ENCODE assay signal across 17 cellular contexts in the genomic region with DNA sequence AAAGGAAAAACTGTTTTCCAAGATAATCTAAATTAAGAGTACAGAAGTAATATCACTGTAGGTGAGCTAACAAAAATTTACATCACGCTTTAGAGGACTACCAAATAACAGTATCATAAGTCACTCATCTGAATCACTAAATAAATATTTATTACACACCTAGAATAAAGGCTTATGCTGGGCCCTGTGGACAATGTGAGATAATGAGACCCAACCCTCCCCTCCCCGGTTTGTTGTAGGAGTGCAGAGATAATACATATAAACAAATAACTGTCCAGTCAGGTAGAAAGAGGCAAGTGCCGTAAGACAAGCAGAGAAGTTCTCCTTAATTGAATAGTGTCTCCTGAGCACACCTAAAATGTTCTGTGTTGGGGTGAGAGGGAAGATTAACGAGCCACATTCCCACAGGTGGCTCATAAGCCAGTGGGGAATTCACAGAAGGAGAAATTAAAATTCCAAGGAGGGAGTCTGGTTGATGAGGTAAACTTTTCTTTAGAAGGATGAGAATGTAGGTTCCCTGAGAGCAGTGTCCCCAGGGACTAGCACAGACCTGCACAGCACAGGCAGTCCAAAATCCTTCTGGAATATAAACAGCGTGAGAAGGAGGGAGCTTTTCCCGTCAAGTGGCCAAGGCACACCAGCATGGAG.
DNase-seq lines count a peak whose midpoint lies in the region; ATAC-seq, FAIRE-seq and TF ChIP-seq lines count a peak whose summit lies in the region.
"Had no signal": no experiment of that assay in that cellular context is flagged by ENCODE, and none has a peak within 500 bp of the region (broad histone marks: within the 10 kb centered on the region; RNA-seq: fewer than 3 reads in every experiment).

No MANE protein-coding gene starts in this region.

- FAIRE-seq in A549 (lab: Jason Lieb, UNC), result no peak
- FAIRE-seq: astrocyte, D721Med, H1 had no signal

- DNase-seq in A549 (ENCODE audit: low read depth in 1 of 2, low spot score in 1 of 2) (no peak), DMS53 (lab: John Stamatoyannopoulos, UW) (peak; percentile 92), left lung (no peak), NCI-H2196 (lab: John Stamatoyannopoulos, UW; ENCODE audit: unreplicated experiment) (no peak), NCI-H510A treated with DMSO at 0.1 percent for 48 hours (lab: John Stamatoyannopoulos, UW) (no peak), omental fat pad (ENCODE audit: low spot score) (no peak)
- no peak for DNase-seq in activated T-helper 1 cell treated with anti-CD3 and anti-CD28 coated beads, Interleukin-12 subunit alpha, Interleukin-12 subunit beta, Interleukin-2, Interleukin-4 antibody, amounts not matched to agents 30 ng/mL and 10 ng/mL and 1 ng/mL, durations not matched to agents 14 hours and 24 hours and 36 hours (ENCODE audit: low spot score)
- DNase-seq: activated naive CD4-positive, alpha-beta T cell; colonic mucosa; NCI-H1417 treated with DMSO at 0.1 percent for 48 hours; NCI-H524 treated with DMSO at 0.1 percent for 48 hours; stimulated activated CD4-positive, alpha-beta T cell treated with anti-CD3 and anti-CD28 coated beads, Interleukin-2, amount 100 ng/mL, for 24 hours; substantia nigra had no signal

- H3K27ac Mint-ChIP-seq in activated T-helper 1 cell treated with anti-CD3 and anti-CD28 coated beads, Interleukin-12 subunit alpha, Interleukin-12 subunit beta, Interleukin-2, Interleukin-4 antibody, amounts not matched to agents 30 ng/mL and 10 ng/mL and 1 ng/mL, durations not matched to agents 14 hours and 24 hours and 36 hours, result peak overlapping the region; percentile 7
- H3K27ac Mint-ChIP-seq: memory B cell had no signal

- ATAC-seq in A549, result peak; percentile 30 to 54; a peak in 3 of 6 replicates
- peak; percentile 27 for ATAC-seq in left lung
- no peak for ATAC-seq in omental fat pad (ENCODE audit: low FRiP score)

- CTCF ChIA-PET in A549 (lab: Yijun Ruan, JAX), result interaction anchor here (1.2 kb wide), 1 partner anchor 60 kb away, joined by 3 read pairs; no protein-coding TSS in a partner anchor

- H3K4me3 ChIP-seq in A549, result no peak overlapping the region
- H3K4me3 ChIP-seq in left lung, result no peak overlapping the region
- H3K4me3 ChIP-seq: colonic mucosa had no signal

- peaks cover 32% of the 10 kb centered on the region for H3K4me1 Mint-ChIP-seq in activated T-helper 1 cell treated with anti-CD3 and anti-CD28 coated beads, Interleukin-12 subunit alpha, Interleukin-12 subunit beta, Interleukin-2, Interleukin-4 antibody, amounts not matched to agents 30 ng/mL and 10 ng/mL and 1 ng/mL, durations not matched to agents 14 hours and 24 hours and 36 hours (ENCODE audit: low read depth)
- H3K4me1 Mint-ChIP-seq: memory B cell had no signal

- no peaks in the 10 kb centered on the region for H3K27me3 ChIP-seq in left lung
- H3K27me3 ChIP-seq: colonic mucosa had no signal

- peak overlapping the region; percentile 51 for H3K4me2 ChIP-seq in A549

- H3K4me1 ChIP-seq in A549 (peaks cover 41% of the 10 kb centered on the region), left lung (peaks cover 0 to 4% of the 10 kb centered on the region in 2 donors)
- H3K4me1 ChIP-seq: colonic mucosa had no signal

- no peak for TF ChIP-seq EP300 in A549 (IDR thresholded peaks at IDR 0.05)

- intact Hi-C loops in activated T-helper 1 cell treated with anti-CD3 and anti-CD28 coated beads, Interleukin-12 subunit alpha, Interleukin-12 subunit beta, Interleukin-2, Interleukin-4 antibody, amounts not matched to agents 30 ng/mL and 10 ng/mL and 1 ng/mL, durations not matched to agents 14 hours and 24 hours and 36 hours (cut with micrococcal nuclease), result loop anchor here (1.0 kb wide), 1 partner anchor 8 kb away; no protein-coding TSS in a partner anchor
- intact Hi-C loops in left lung (cut with DNase I), result no loop called here

- 55% methylated on average over 6 of the region's 6 CpGs for WGBS in A549 (ENCODE audit: missing lambda C conversion rate)

- no peak for TF ChIP-seq RAD21 in A549 (conservative IDR thresholded peaks at IDR 0.05 in 1 of 2, IDR thresholded peaks at IDR 0.05 in 1 of 2)

- POLR2A ChIA-PET in A549 (lab: Yijun Ruan, JAX), result no interaction called here

- H3K36me3 ChIP-seq in left lung, result no peaks in the 10 kb centered on the region
- H3K36me3 ChIP-seq: colonic mucosa had no signal

- TF ChIP-seq CTCF in A549 (IDR thresholded peaks at IDR 0.05) (no peak), left lung (IDR thresholded peaks at IDR 0.05) (no peak), omental fat pad (IDR thresholded peaks at IDR 0.05) (no peak)

- H3K4me3 Mint-ChIP-seq in activated T-helper 1 cell treated with anti-CD3 and anti-CD28 coated beads, Interleukin-12 subunit alpha, Interleukin-12 subunit beta, Interleukin-2, Interleukin-4 antibody, amounts not matched to agents 30 ng/mL and 10 ng/mL and 1 ng/mL, durations not matched to agents 14 hours and 24 hours and 36 hours, result no peak overlapping the region
- H3K4me3 Mint-ChIP-seq: memory B cell had no signal

- TF ChIP-seq POLR2A in A549 (IDR thresholded peaks at IDR 0.05; ENCODE audit: low read length), result no peak

- H3K27me3 Mint-ChIP-seq in activated T-helper 1 cell treated with anti-CD3 and anti-CD28 coated beads, Interleukin-12 subunit alpha, Interleukin-12 subunit beta, Interleukin-2, Interleukin-4 antibody, amounts not matched to agents 30 ng/mL and 10 ng/mL and 1 ng/mL, durations not matched to agents 14 hours and 24 hours and 36 hours (ENCODE audit: insufficient read depth), result peaks cover 3% of the 10 kb centered on the region

- H3K9me3 ChIP-seq in A549, result no peaks in the 10 kb centered on the region
- no peaks in the 10 kb centered on the region for H3K9me3 ChIP-seq in left lung
- H3K9me3 ChIP-seq: colonic mucosa had no signal

- H3K9me3 Mint-ChIP-seq in activated T-helper 1 cell treated with anti-CD3 and anti-CD28 coated beads, Interleukin-12 subunit alpha, Interleukin-12 subunit beta, Interleukin-2, Interleukin-4 antibody, amounts not matched to agents 30 ng/mL and 10 ng/mL and 1 ng/mL, durations not matched to agents 14 hours and 24 hours and 36 hours, result no peaks in the 10 kb centered on the region

- H3K36me3 Mint-ChIP-seq in activated T-helper 1 cell treated with anti-CD3 and anti-CD28 coated beads, Interleukin-12 subunit alpha, Interleukin-12 subunit beta, Interleukin-2, Interleukin-4 antibody, amounts not matched to agents 30 ng/mL and 10 ng/mL and 1 ng/mL, durations not matched to agents 14 hours and 24 hours and 36 hours (ENCODE audit: low read depth), result peaks cover 2% of the 10 kb centered on the region
- H3K36me3 Mint-ChIP-seq: memory B cell had no signal

- H3K27ac ChIP-seq in A549 (peak overlapping the region; percentile 18 to 26; a peak in 1 of 6 replicates), left lung (peak overlapping the region in 1 of 2 donors; percentile 8)
- H3K27ac ChIP-seq: colonic mucosa had no signal

TF ChIP-seq in A549, 52 proteins besides CTCF, POLR2A, EP300 and RAD21:
- TF ChIP-seq FOSL2 (IDR thresholded peaks at IDR 0.05) (no peak), FOSL2 (CRISPR knock-in tag; IDR thresholded peaks at IDR 0.05) (peak; percentile 36; the same call in 1 of the 2 replicates), FOXS1 (CRISPR knock-in tag; IDR thresholded peaks at IDR 0.05) (no peak), JUNB (IDR thresholded peaks at IDR 0.05) (peak; percentile 20; the same call in 1 of the 2 replicates)
